In genomic region chr13:82407321-82407720, GRCh38 we compare ENCODE assay signal across 19 cellular contexts.
DNase-seq lines count a peak whose midpoint lies in the region; ATAC-seq and TF ChIP-seq lines count a peak whose summit lies in the region.
"Had no signal": no experiment of that assay in that cellular context is flagged by ENCODE, and none has a peak within 500 bp of the region (broad histone marks: within the 10 kb centered on the region; RNA-seq: fewer than 3 reads in every experiment).

No MANE protein-coding gene starts in this region.

- H3K27ac Mint-ChIP-seq in WTC11, result no peak overlapping the region
- H3K27ac Mint-ChIP-seq: B cell; CD8-positive, alpha-beta T cell; H9; IgD-negative memory B cell had no signal

- H3K36me3 ChIP-seq in HEK293 (ENCODE audit: control insufficient read depth in 2 of 2, insufficient read depth in 1 of 2, low read length in 2 of 2) (no peaks in the 10 kb centered on the region), right lobe of liver (no peaks in the 10 kb centered on the region), brain microvascular endothelial cell (replicated peaks) (no peaks in the 10 kb centered on the region)
- H3K36me3 ChIP-seq: BLaER1 treated with 17β-estradiol and CSF1 and Interleukin-3, amounts not matched to agents 10 nM and 100 nM had no signal

- H3K4me1 ChIP-seq in HEK293 (ENCODE audit: control insufficient read depth, insufficient read depth, low read length) (no peaks in the 10 kb centered on the region), right lobe of liver (no peaks in the 10 kb centered on the region)
- H3K4me1 ChIP-seq: BLaER1 treated with 17β-estradiol and CSF1 and Interleukin-3, amounts not matched to agents 10 nM and 100 nM had no signal

- WGBS in right lobe of liver (ENCODE audit: insufficient coverage, low coverage, low lambda C conversion rate, missing lambda C conversion rate), result 74% methylated on average over 4 of the region's 4 CpGs

- no peaks in the 10 kb centered on the region for H3K4me1 Mint-ChIP-seq in WTC11
- H3K4me1 Mint-ChIP-seq: B cell, H9 had no signal

- POLR2A ChIA-PET in HEK293 (lab: Yijun Ruan, JAX) (no interaction called here), WTC11 (lab: Charles Lee) (no interaction called here)

- intact Hi-C loops in right lobe of liver (cut with DNase I), result no loop called here

- H3K9me3 ChIP-seq in HEK293 (ENCODE audit: control insufficient read depth, insufficient read depth, low read depth, low read length) (no peaks in the 10 kb centered on the region), right lobe of liver (no peaks in the 10 kb centered on the region)
- H3K9me3 ChIP-seq: BLaER1 treated with 17β-estradiol and CSF1 and Interleukin-3, amounts not matched to agents 10 nM and 100 nM had no signal

- TF ChIP-seq CTCF in HEK293 (tag by site-specific recombination; IDR thresholded peaks at IDR 0.05) (no peak), WTC11 (IDR thresholded peaks at IDR 0.05) (no peak), right lobe of liver (IDR thresholded peaks at IDR 0.05) (no peak), brain microvascular endothelial cell (IDR thresholded peaks at IDR 0.05; ENCODE audit: low read depth, low read length, missing control alignments) (no peak)

- ATAC-seq in WTC11 (peak; percentile 20; the same call in 1 of the 2 replicates), right lobe of liver (no peak), HG03457 (IDR thresholded peaks at IDR 0.05; ENCODE audit: unreplicated experiment) (no peak)
- ATAC-seq: CD8-positive, alpha-beta T cell; HepG2 had no signal

- H3K27me3 ChIP-seq in right lobe of liver, result no peaks in the 10 kb centered on the region
- no peaks in the 10 kb centered on the region for H3K27me3 ChIP-seq in brain microvascular endothelial cell (replicated peaks)
- H3K27me3 ChIP-seq: BLaER1 treated with 17β-estradiol and CSF1 and Interleukin-3, amounts not matched to agents 10 nM and 100 nM had no signal

- no peaks in the 10 kb centered on the region for H3K27me3 Mint-ChIP-seq in WTC11 (ENCODE audit: low read depth)
- H3K27me3 Mint-ChIP-seq: B cell, IgD-negative memory B cell had no signal

- peak; percentile 71 for DNase-seq in EL
- DNase-seq in WTC11 (ENCODE audit: low spot score), result no peak
- DNase-seq in iPS-NIHi7 (ENCODE audit: extremely low spot score), result peak; percentile 11
- DNase-seq in right lobe of liver, result no peak
- DNase-seq in brain microvascular endothelial cell, result no peak
- no peak for DNase-seq in NCI-H526 (lab: John Stamatoyannopoulos, UW)
- DNase-seq: 8988T; Calu3; CD8-positive, alpha-beta T cell; DND-41; GF-D8; H9; KBM-7 had no signal

- no peak overlapping the region for H3K4me3 Mint-ChIP-seq in WTC11
- H3K4me3 Mint-ChIP-seq: B cell; CD8-positive, alpha-beta T cell; H9; IgD-negative memory B cell had no signal

- H3K9me3 Mint-ChIP-seq in WTC11, result 0 out of 2 replicates have a peak, but pooled peaks cover 6% of the 10 kb centered on the region

- H3K36me3 Mint-ChIP-seq in WTC11, result no peaks in the 10 kb centered on the region
- H3K36me3 Mint-ChIP-seq: CD8-positive, alpha-beta T cell; IgD-negative memory B cell had no signal

- TF ChIP-seq POLR2A in right lobe of liver (IDR thresholded peaks at IDR 0.05), result no peak

- in situ Hi-C loops in brain microvascular endothelial cell (cut with HindIII; ENCODE audit: low pct_ligation_motif_present, low sequenced_read_pairs), result no loop called here

- CTCF ChIA-PET in HEK293 (lab: Yijun Ruan, JAX) (no interaction called here), WTC11 (lab: Charles Lee) (no interaction called here)

- H3K27ac ChIP-seq in HEK293 (ENCODE audit: extremely low read depth, low read depth, low read length), result no peak overlapping the region
- no peak overlapping the region for H3K27ac ChIP-seq in right lobe of liver
- H3K27ac ChIP-seq in brain microvascular endothelial cell, result no peak overlapping the region
- H3K27ac ChIP-seq: BLaER1 treated with 17β-estradiol and CSF1 and Interleukin-3, amounts not matched to agents 10 nM and 100 nM had no signal

- no peak overlapping the region for H3K4me3 ChIP-seq in HEK293 (ENCODE audit: low read depth, low read length)
- H3K4me3 ChIP-seq in right lobe of liver, result no peak overlapping the region
- no peak overlapping the region for H3K4me3 ChIP-seq in brain microvascular endothelial cell (ENCODE audit: low read depth, low read length)
- H3K4me3 ChIP-seq: BLaER1 treated with 17β-estradiol and CSF1 and Interleukin-3, amounts not matched to agents 10 nM and 100 nM had no signal

TF ChIP-seq in HEK293, 187 proteins besides CTCF, POLR2A, EP300 and RAD21 (continues in another document):
- no peak for TF ChIP-seq REST (tag by site-specific recombination; IDR thresholded peaks at IDR 0.05)
- no peak for TF ChIP-seq ZXDB (tag by site-specific recombination; IDR thresholded peaks at IDR 0.05)
- TF ChIP-seq, protein P1, sequence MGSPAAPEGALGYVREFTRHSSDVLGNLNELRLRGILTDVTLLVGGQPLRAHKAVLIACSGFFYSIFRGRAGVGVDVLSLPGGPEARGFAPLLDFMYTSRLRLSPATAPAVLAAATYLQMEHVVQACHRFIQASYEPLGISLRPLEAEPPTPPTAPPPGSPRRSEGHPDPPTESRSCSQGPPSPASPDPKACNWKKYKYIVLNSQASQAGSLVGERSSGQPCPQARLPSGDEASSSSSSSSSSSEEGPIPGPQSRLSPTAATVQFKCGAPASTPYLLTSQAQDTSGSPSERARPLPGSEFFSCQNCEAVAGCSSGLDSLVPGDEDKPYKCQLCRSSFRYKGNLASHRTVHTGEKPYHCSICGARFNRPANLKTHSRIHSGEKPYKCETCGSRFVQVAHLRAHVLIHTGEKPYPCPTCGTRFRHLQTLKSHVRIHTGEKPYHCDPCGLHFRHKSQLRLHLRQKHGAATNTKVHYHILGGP (tag by site-specific recombination; IDR thresholded peaks at IDR 0.05), result no peak
- TF ChIP-seq PRDM1 (tag by site-specific recombination; IDR thresholded peaks at IDR 0.05), result no peak

TF ChIP-seq in WTC11, 78 proteins besides CTCF, POLR2A, EP300 and RAD21 (continues in another document):
- TF ChIP-seq, protein P2, sequence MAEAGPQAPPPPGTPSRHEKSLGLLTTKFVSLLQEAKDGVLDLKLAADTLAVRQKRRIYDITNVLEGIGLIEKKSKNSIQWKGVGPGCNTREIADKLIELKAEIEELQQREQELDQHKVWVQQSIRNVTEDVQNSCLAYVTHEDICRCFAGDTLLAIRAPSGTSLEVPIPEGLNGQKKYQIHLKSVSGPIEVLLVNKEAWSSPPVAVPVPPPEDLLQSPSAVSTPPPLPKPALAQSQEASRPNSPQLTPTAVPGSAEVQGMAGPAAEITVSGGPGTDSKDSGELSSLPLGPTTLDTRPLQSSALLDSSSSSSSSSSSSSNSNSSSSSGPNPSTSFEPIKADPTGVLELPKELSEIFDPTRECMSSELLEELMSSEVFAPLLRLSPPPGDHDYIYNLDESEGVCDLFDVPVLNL (CRISPR knock-in tag; IDR thresholded peaks at IDR 0.05; ENCODE audit: borderline replicate concordance, low read depth), result no peak
- no peak for TF ChIP-seq ELF4 (CRISPR knock-in tag; IDR thresholded peaks at IDR 0.05; ENCODE audit: low read depth)
- no peak for TF ChIP-seq ATF1 (CRISPR knock-in tag; IDR thresholded peaks at IDR 0.05)
- TF ChIP-seq, protein P3, sequence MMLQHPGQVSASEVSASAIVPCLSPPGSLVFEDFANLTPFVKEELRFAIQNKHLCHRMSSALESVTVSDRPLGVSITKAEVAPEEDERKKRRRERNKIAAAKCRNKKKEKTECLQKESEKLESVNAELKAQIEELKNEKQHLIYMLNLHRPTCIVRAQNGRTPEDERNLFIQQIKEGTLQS (CRISPR knock-in tag; conservative IDR thresholded peaks at IDR 0.05), result no peak
- TF ChIP-seq, protein P4, sequence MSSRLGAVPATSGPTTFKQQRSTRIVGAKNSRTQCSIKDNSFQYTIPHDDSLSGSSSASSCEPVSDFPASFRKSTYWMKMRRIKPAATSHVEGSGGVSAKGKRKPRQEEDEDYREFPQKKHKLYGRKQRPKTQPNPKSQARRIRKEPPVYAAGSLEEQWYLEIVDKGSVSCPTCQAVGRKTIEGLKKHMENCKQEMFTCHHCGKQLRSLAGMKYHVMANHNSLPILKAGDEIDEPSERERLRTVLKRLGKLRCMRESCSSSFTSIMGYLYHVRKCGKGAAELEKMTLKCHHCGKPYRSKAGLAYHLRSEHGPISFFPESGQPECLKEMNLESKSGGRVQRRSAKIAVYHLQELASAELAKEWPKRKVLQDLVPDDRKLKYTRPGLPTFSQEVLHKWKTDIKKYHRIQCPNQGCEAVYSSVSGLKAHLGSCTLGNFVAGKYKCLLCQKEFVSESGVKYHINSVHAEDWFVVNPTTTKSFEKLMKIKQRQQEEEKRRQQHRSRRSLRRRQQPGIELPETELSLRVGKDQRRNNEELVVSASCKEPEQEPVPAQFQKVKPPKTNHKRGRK (CRISPR knock-in tag; IDR thresholded peaks at IDR 0.05; ENCODE audit: borderline replicate concordance), result no peak
- TF ChIP-seq NFATC4 (CRISPR knock-in tag; IDR thresholded peaks at IDR 0.05), result no peak
- no peak for TF ChIP-seq MYBL2 (CRISPR knock-in tag; IDR thresholded peaks at IDR 0.05)
- TF ChIP-seq, protein P5, sequence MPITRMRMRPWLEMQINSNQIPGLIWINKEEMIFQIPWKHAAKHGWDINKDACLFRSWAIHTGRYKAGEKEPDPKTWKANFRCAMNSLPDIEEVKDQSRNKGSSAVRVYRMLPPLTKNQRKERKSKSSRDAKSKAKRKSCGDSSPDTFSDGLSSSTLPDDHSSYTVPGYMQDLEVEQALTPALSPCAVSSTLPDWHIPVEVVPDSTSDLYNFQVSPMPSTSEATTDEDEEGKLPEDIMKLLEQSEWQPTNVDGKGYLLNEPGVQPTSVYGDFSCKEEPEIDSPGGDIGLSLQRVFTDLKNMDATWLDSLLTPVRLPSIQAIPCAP (CRISPR knock-in tag; IDR thresholded peaks at IDR 0.05), result no peak
- TF ChIP-seq NFE2L1 (CRISPR knock-in tag; IDR thresholded peaks at IDR 0.05), result no peak
- no peak for TF ChIP-seq ETV6 (CRISPR knock-in tag; IDR thresholded peaks at IDR 0.05)
- TF ChIP-seq CBFB (CRISPR knock-in tag; IDR thresholded peaks at IDR 0.05; ENCODE audit: low read depth), result no peak
- no peak for TF ChIP-seq ZBTB21 (CRISPR knock-in tag; IDR thresholded peaks at IDR 0.05; ENCODE audit: borderline replicate concordance)
- TF ChIP-seq ZNF423 (CRISPR knock-in tag; IDR thresholded peaks at IDR 0.05), result no peak

Comparison
In these comparisons a context has a peak if more than half of its experiments do, and no peak if none do; other contexts are left out.
1. DNase-seq: peak in EL (single experiment) and iPS-NIHi7 (single experiment); none in WTC11 (single experiment), right lobe of liver (0 of 3), brain microvascular endothelial cell (single experiment) and NCI-H526 (0 of 2).